In the genomic region with DNA sequence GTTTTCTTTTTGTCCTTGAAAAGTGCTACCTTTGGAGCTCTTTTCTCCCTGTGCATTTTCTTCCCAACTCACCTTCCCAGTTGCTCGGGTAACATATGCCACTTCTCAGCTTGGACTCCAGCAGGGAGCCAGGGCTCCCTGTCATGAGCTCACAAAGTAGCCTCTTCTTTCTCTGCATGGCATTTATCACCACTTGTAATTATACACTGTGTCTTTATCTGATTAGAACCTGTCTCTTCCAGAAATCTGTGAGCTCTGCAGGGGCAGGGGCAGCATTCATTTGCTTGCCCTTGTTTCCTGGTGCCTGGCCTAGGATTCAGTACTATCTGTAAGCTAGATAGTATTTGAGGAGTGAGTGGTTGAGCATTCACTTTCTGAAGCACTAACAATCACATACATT, we compare ENCODE assay signal across 1 cellular context.
TF ChIP-seq lines count a peak whose summit lies in the region.

No MANE protein-coding gene starts in this region.

TF ChIP-seq in GM23338, 12 proteins besides CTCF, POLR2A, EP300 and RAD21 (continued from another document):
- TF ChIP-seq CREB1 (CRISPR knock-in tag; IDR thresholded peaks at IDR 0.05; ENCODE audit: low read depth) (no peak), POLR2AphosphoS5 (IDR thresholded peaks at IDR 0.05; ENCODE audit: low read depth) (no peak), EZH2 (IDR thresholded peaks at IDR 0.05; ENCODE audit: low read depth, unreplicated experiment) (no peak), ZNF331 (CRISPR knock-in tag; IDR thresholded peaks at IDR 0.05; ENCODE audit: low read depth) (no peak), EZH2phosphoT487 (IDR thresholded peaks at IDR 0.05; ENCODE audit: unreplicated experiment) (no peak), NANOG (IDR thresholded peaks at IDR 0.05; ENCODE audit: borderline replicate concordance) (no peak), ZNF114 (CRISPR knock-in tag; IDR thresholded peaks at IDR 0.05) (no peak), JUNB (IDR thresholded peaks at IDR 0.05; ENCODE audit: unreplicated experiment) (no peak)
- TF ChIP-seq, protein P1, sequence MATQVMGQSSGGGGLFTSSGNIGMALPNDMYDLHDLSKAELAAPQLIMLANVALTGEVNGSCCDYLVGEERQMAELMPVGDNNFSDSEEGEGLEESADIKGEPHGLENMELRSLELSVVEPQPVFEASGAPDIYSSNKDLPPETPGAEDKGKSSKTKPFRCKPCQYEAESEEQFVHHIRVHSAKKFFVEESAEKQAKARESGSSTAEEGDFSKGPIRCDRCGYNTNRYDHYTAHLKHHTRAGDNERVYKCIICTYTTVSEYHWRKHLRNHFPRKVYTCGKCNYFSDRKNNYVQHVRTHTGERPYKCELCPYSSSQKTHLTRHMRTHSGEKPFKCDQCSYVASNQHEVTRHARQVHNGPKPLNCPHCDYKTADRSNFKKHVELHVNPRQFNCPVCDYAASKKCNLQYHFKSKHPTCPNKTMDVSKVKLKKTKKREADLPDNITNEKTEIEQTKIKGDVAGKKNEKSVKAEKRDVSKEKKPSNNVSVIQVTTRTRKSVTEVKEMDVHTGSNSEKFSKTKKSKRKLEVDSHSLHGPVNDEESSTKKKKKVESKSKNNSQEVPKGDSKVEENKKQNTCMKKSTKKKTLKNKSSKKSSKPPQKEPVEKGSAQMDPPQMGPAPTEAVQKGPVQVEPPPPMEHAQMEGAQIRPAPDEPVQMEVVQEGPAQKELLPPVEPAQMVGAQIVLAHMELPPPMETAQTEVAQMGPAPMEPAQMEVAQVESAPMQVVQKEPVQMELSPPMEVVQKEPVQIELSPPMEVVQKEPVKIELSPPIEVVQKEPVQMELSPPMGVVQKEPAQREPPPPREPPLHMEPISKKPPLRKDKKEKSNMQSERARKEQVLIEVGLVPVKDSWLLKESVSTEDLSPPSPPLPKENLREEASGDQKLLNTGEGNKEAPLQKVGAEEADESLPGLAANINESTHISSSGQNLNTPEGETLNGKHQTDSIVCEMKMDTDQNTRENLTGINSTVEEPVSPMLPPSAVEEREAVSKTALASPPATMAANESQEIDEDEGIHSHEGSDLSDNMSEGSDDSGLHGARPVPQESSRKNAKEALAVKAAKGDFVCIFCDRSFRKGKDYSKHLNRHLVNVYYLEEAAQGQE (IDR thresholded peaks at IDR 0.05; ENCODE audit: unreplicated experiment), result no peak
- TF ChIP-seq, protein P2, sequence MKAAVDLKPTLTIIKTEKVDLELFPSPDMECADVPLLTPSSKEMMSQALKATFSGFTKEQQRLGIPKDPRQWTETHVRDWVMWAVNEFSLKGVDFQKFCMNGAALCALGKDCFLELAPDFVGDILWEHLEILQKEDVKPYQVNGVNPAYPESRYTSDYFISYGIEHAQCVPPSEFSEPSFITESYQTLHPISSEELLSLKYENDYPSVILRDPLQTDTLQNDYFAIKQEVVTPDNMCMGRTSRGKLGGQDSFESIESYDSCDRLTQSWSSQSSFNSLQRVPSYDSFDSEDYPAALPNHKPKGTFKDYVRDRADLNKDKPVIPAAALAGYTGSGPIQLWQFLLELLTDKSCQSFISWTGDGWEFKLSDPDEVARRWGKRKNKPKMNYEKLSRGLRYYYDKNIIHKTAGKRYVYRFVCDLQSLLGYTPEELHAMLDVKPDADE (IDR thresholded peaks at IDR 0.05), result no peak
